10 cellular contexts compared by ENCODE assay signal in genomic region chr16:67456383-67457140, GRCh38. TPM values are rescaled to one million over a fixed set of nuclear protein-coding genes. Genes with fewer than 3 reads are reported as not detected.
DNase-seq lines count a peak whose midpoint lies in the region; ATAC-seq and TF ChIP-seq lines count a peak whose summit lies in the region.
"Had no signal": no experiment of that assay in that cellular context is flagged by ENCODE, and none has a peak within 500 bp of the region (broad histone marks: within the 10 kb centered on the region; RNA-seq: fewer than 3 reads in every experiment).

No MANE protein-coding gene starts in this region.

- H3K27ac Mint-ChIP-seq in activated T-helper 17 cell treated with anti-CD3 and anti-CD28 coated beads, Interleukin-2, amount 50 U/mL, for 72 hours = peak overlapping the region; percentile 44

- ATAC-seq in activated T-helper 17 cell treated with anti-CD3 and anti-CD28 coated beads, Interleukin-2, amount 50 U/mL, for 72 hours (replicated peaks) = no peak
- no peak for ATAC-seq in GM21447 (IDR thresholded peaks at IDR 0.05; ENCODE audit: unreplicated experiment)
- ATAC-seq: Panc1 had no signal

- H3K79me2 ChIP-seq in GM23248 (ENCODE audit: insufficient read depth) = peaks cover 84% of the 10 kb centered on the region
- peaks cover 53% of the 10 kb centered on the region for H3K79me2 ChIP-seq in hepatocyte

- no peaks in the 10 kb centered on the region for H3K9me3 Mint-ChIP-seq in activated T-helper 17 cell treated with anti-CD3 and anti-CD28 coated beads, Interleukin-2, amount 50 U/mL, for 72 hours

- no peak for TF ChIP-seq POLR2A in spleen (IDR thresholded peaks at IDR 0.05)

- no peaks in the 10 kb centered on the region for H3K27me3 ChIP-seq in GM23248 (replicated peaks; ENCODE audit: insufficient read depth)
- no peaks in the 10 kb centered on the region for H3K27me3 ChIP-seq in hepatocyte
- no peaks in the 10 kb centered on the region for H3K27me3 ChIP-seq in spleen (replicated peaks in 1 of 7)

- intact Hi-C loops in spleen (cut with DNase I; ENCODE audit: low total_unique reads) = no loop called here

- 34% methylated on average over 7 of the region's 7 CpGs for WGBS in GM23248 (ENCODE audit: low coverage in 1 of 2, low lambda C conversion rate in 2 of 2, missing lambda C conversion rate in 2 of 2), 2 experiments
- WGBS in hepatocyte (ENCODE audit: low lambda C conversion rate, missing lambda C conversion rate) = 83% methylated on average over 7 of the region's 7 CpGs
- 72 to 81% (median 76%) methylated on average over 6 to 7 of the region's 7 CpGs for WGBS in spleen, 5 donors

- H3K9me2 ChIP-seq in GM23248 (ENCODE audit: insufficient read depth) (no peaks in the 10 kb centered on the region), hepatocyte (replicated peaks; ENCODE audit: insufficient read depth) (no peaks in the 10 kb centered on the region)

- peak overlapping the region; percentile 20; the same call in 1 of the 2 replicates for H3K9ac ChIP-seq in GM23248

- peaks cover 41% of the 10 kb centered on the region for H3K4me1 ChIP-seq in GM23248 (ENCODE audit: insufficient read depth)
- H3K4me1 ChIP-seq in hepatocyte (ENCODE audit: insufficient read depth) = peaks cover 33% of the 10 kb centered on the region
- peaks cover 44 to 100% (median 71%) of the 10 kb centered on the region in 6 donors for H3K4me1 ChIP-seq in spleen

- H3K27ac ChIP-seq in GM23248 (peak overlapping the region; percentile 66), hepatocyte (no peak overlapping the region), spleen (peak overlapping the region in 6 of 8 donors; percentile 11 to 85 (median 82))

- H2AFZ ChIP-seq in GM23248 = no peak overlapping the region
- H2AFZ ChIP-seq in hepatocyte = no peak overlapping the region

- H3K36me3 ChIP-seq in GM23248 (ENCODE audit: low read depth) (no peaks in the 10 kb centered on the region), hepatocyte (replicated peaks; ENCODE audit: insufficient read depth, low read depth) (no peaks in the 10 kb centered on the region), spleen (peaks cover 0 to 93% (median 24%) of the 10 kb centered on the region in 6 donors)

- H3K4me2 ChIP-seq in GM23248 (ENCODE audit: unreplicated experiment) (peak overlapping the region; percentile 11), hepatocyte (no peak overlapping the region)

- DNase-seq in GM23248 = peak; percentile 91
- no peak for DNase-seq in hepatocyte (ENCODE audit: low spot score)
- no peak for DNase-seq in spleen
- DNase-seq in glomerular visceral epithelial cell (ENCODE audit: extremely low spot score) = no peak
- DNase-seq in KG1 (lab: John Stamatoyannopoulos, UW) = no peak
- no peak for DNase-seq in activated gamma-delta T cell (lab: John Stamatoyannopoulos, UW)

- H3F3A ChIP-seq in GM23248 (ENCODE audit: insufficient read depth) = peaks cover 10% of the 10 kb centered on the region

- H3K4me3 ChIP-seq in GM23248 (no peak overlapping the region), hepatocyte (no peak overlapping the region), spleen (no peak overlapping the region)

- H3K9me3 ChIP-seq in GM23248 (ENCODE audit: low read depth) (no peaks in the 10 kb centered on the region), hepatocyte (ENCODE audit: low read depth) (no peaks in the 10 kb centered on the region), spleen (no peaks in the 10 kb centered on the region)

- H4K20me1 ChIP-seq in GM23248 (ENCODE audit: insufficient read depth) (peaks cover 10% of the 10 kb centered on the region), hepatocyte (ENCODE audit: insufficient read depth, poor library complexity, severe bottlenecking) (peaks cover 70% of the 10 kb centered on the region)

- peak; percentile 14 for TF ChIP-seq CTCF in hepatocyte (IDR thresholded peaks at IDR 0.05; ENCODE audit: poor library complexity)
- peak in 5 of 11 experiments; percentile 10 to 25 (median 12) for TF ChIP-seq CTCF in spleen (IDR thresholded peaks at IDR 0.05 in 8 of 11, conservative IDR thresholded peaks at IDR 0.05 in 3 of 11)

- in situ Hi-C loops in GM23248 (cut with MboI) = no loop called here

- no peaks in the 10 kb centered on the region for H3K27me3 Mint-ChIP-seq in activated T-helper 17 cell treated with anti-CD3 and anti-CD28 coated beads, Interleukin-2, amount 50 U/mL, for 72 hours

- H3K36me3 Mint-ChIP-seq in activated T-helper 17 cell treated with anti-CD3 and anti-CD28 coated beads, Interleukin-2, amount 50 U/mL, for 72 hours (ENCODE audit: low read depth) = peaks cover 5% of the 10 kb centered on the region

- no peak overlapping the region for H3K4me3 Mint-ChIP-seq in activated T-helper 17 cell treated with anti-CD3 and anti-CD28 coated beads, Interleukin-2, amount 50 U/mL, for 72 hours

- H3K4me1 Mint-ChIP-seq in activated T-helper 17 cell treated with anti-CD3 and anti-CD28 coated beads, Interleukin-2, amount 50 U/mL, for 72 hours = peaks cover 8% of the 10 kb centered on the region

RNA-seq across cellular contexts. Expression of gene ATP6V0D1, which starts 24.4 kb away (rescaled TPM):
- total RNA-seq in GM23248 (2014; rRNA removed; shearing (Covaris generic)) = 112 and 166 TPM in 2 replicates
- polyA plus RNA-seq in GM23248 (2016; fragmentation: Nextera tagmentation; extraction: Ambion mirVana) = 135 and 140 TPM in 2 replicates
- total RNA-seq in activated T-helper 17 cell treated with anti-CD3 and anti-CD28 coated beads, Interleukin-2, amount 50 U/mL, for 72 hours = 10 to 100 TPM; 20.6 to 42.1 TPM
- 115 and 157 TPM in 2 replicates for total RNA-seq in hepatocyte
- 223 and 232 TPM in 2 replicates for polyA plus RNA-seq in hepatocyte
- 100 to 1,000 TPM in 5 of 7 donors, 10 to 100 TPM in 2; 97.5 to 133 (median 114) TPM for total RNA-seq in spleen
- polyA plus RNA-seq in spleen = 10 to 100 TPM; 37.3 to 68.6 (median 40.1) TPM

RNA-seq across cellular contexts. Expression of gene HSD11B2, which starts 25.6 kb away (rescaled TPM):
- not detected in 2 replicates for total RNA-seq in GM23248 (2014; rRNA removed; shearing (Covaris generic))
- polyA plus RNA-seq in GM23248 (2016; fragmentation: Nextera tagmentation; extraction: Ambion mirVana) (0.19 and 0.36 TPM in 2 replicates), hepatocyte (2.3 and 4.2 TPM in 2 replicates), spleen (1 to 10 TPM; 1.7 to 4.1 (median 2.8) TPM)
- total RNA-seq in activated T-helper 17 cell treated with anti-CD3 and anti-CD28 coated beads, Interleukin-2, amount 50 U/mL, for 72 hours = 1 to 10 TPM in 1 of 2 donors, under 1 TPM in 1; 0.21 to 1.4 TPM
- total RNA-seq in hepatocyte (0.93 and 1.6 TPM in 2 replicates), spleen (10 to 100 TPM in 1 of 7 donors, 1 to 10 TPM in 5, under 1 TPM in 1; 0.85 to 18.3 (median 4.7) TPM)

RNA-seq across cellular contexts. Expression of gene AGRP, which starts 26.8 kb away (rescaled TPM):
- not detected in 2 replicates for total RNA-seq in GM23248 (2014; rRNA removed; shearing (Covaris generic))
- not detected in 2 replicates for polyA plus RNA-seq in GM23248 (2016; fragmentation: Nextera tagmentation; extraction: Ambion mirVana)
- not detected for total RNA-seq in activated T-helper 17 cell treated with anti-CD3 and anti-CD28 coated beads, Interleukin-2, amount 50 U/mL, for 72 hours
- total RNA-seq in hepatocyte = 1.9 TPM in 1 of 2 replicates, not detected in the other
- 0.93 and 2.3 TPM in 2 replicates for polyA plus RNA-seq in hepatocyte
- under 1 TPM in 1 of 7 donors, not detected in 6; 0.91 TPM for total RNA-seq in spleen
- polyA plus RNA-seq in spleen = under 1 TPM; 0.15 to 0.30 (median 0.22) TPM
- total RNA-seq: renal cortical epithelial cell had no signal

RNA-seq across cellular contexts. Expression of gene ZDHHC1, which starts 40.3 kb away (rescaled TPM):
- total RNA-seq in GM23248 (2014; rRNA removed; shearing (Covaris generic)) = 9.6 and 10.9 TPM in 2 replicates
- polyA plus RNA-seq in GM23248 (2016; fragmentation: Nextera tagmentation; extraction: Ambion mirVana) = 9.2 and 9.6 TPM in 2 replicates
- under 1 TPM; 0.52 to 0.74 TPM for total RNA-seq in activated T-helper 17 cell treated with anti-CD3 and anti-CD28 coated beads, Interleukin-2, amount 50 U/mL, for 72 hours
- 1.9 and 5.9 TPM in 2 replicates for total RNA-seq in hepatocyte
- 10.0 and 10.6 TPM in 2 replicates for polyA plus RNA-seq in hepatocyte
- total RNA-seq in spleen = 10 to 100 TPM in 6 of 7 donors, 1 to 10 TPM in 1; 9.5 to 31.2 (median 20.6) TPM
- polyA plus RNA-seq in spleen = 1 to 10 TPM; 2.1 to 6.0 (median 2.3) TPM
